ENCODE assay signal across 8 cellular contexts in the genomic region with DNA sequence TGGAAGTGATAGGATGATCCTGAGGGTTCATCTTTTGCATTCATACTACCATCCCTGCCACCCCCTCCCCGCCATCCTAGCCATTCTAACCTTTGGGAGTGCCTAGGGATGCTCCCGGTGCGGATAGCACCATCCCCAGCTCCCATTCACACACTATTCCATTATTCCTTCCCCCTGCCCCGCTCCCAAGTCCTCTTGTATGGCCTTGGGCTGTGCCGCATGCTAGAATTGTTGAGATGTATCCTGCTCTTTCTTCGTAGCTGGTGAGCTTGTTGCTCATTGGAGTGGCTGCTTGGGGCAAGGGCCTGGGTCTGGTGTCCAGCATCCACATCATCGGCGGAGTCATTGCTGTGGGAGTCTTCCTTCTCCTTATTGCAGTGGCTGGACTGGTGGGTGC. TPM values are rescaled to one million over a fixed set of nuclear protein-coding genes. Genes with fewer than 3 reads are reported as not detected.
DNase-seq lines count a peak whose midpoint lies in the region; ATAC-seq, FAIRE-seq and TF ChIP-seq lines count a peak whose summit lies in the region.

No MANE protein-coding gene starts in this region.

- H3K27me3 Mint-ChIP-seq in Calu3 (ENCODE audit: unreplicated experiment) (peaks cover 21% of the 10 kb centered on the region), endodermal cell (ENCODE audit: insufficient read depth) (peaks cover 37% of the 10 kb centered on the region)

- H3K27ac Mint-ChIP-seq in Calu3 (ENCODE audit: unreplicated experiment) (peak overlapping the region; percentile 99), endodermal cell (peak overlapping the region; percentile 99)

- CTCF ChIA-PET in Calu3 (lab: Charles Lee), result interaction anchor here (0.7 to 1.8 kb wide), 5 partner anchors 9 to 162 kb away, joined by 3 to 8 read pairs (median 4); no protein-coding TSS in a partner anchor

- H3K4me3 Mint-ChIP-seq in Calu3 (ENCODE audit: low read depth, unreplicated experiment), result peak overlapping the region; percentile 93
- H3K4me3 Mint-ChIP-seq in endodermal cell, result peak overlapping the region; percentile 94

- TF ChIP-seq CTCF in Calu3 (IDR thresholded peaks at IDR 0.05; ENCODE audit: unreplicated experiment), result no peak
- no peak for TF ChIP-seq CTCF in endodermal cell (conservative IDR thresholded peaks at IDR 0.05)

- no peak for ATAC-seq in HG03097 (IDR thresholded peaks at IDR 0.05; ENCODE audit: low FRiP score, unreplicated experiment)

- H3K9me3 ChIP-seq in endodermal cell (ENCODE audit: control insufficient read depth, low read length), result no peaks in the 10 kb centered on the region
- H3K9me3 ChIP-seq in neuron (ENCODE audit: low read length), result no peaks in the 10 kb centered on the region

- H3K27me3 ChIP-seq in endodermal cell (ENCODE audit: control insufficient read depth, insufficient read depth, low read length, poor library complexity, severe bottlenecking) (peaks cover 38% of the 10 kb centered on the region), neuron (ENCODE audit: insufficient read depth, low read length) (no peaks in the 10 kb centered on the region)

- DNase-seq in Calu3 (no peak), endodermal cell (peak; percentile 71), AG08395 (ENCODE audit: low spot score) (no peak), HPDE6-E6E7 (ENCODE audit: extremely low spot score) (no peak), frontal cortex (ENCODE audit: low spot score in 2 of 2) (no peak)

- H3K36me3 ChIP-seq in endodermal cell (ENCODE audit: control insufficient read depth, insufficient read depth, low read length), result peaks cover 42% of the 10 kb centered on the region
- H3K36me3 ChIP-seq in neuron (ENCODE audit: insufficient read depth, low read length), result peaks cover 38% of the 10 kb centered on the region

- no peaks in the 10 kb centered on the region for H3K9me3 Mint-ChIP-seq in Calu3 (ENCODE audit: low read depth, unreplicated experiment)
- H3K9me3 Mint-ChIP-seq in endodermal cell, result peaks cover 3% of the 10 kb centered on the region

- H3K36me3 Mint-ChIP-seq in Calu3 (ENCODE audit: insufficient read depth, unreplicated experiment) (peaks cover 61% of the 10 kb centered on the region), endodermal cell (ENCODE audit: low read depth) (peaks cover 37% of the 10 kb centered on the region)

- 56 to 90% methylated on average over 3 to 8 of the region's 8 CpGs for WGBS in endodermal cell (ENCODE audit: insufficient coverage in 1 of 2, insufficient read length in 1 of 2), 2 experiments

- no TSS peak for BruUV-seq in Calu3 (replicated peaks; lab: Mats Ljungman, UMichigan)

- H3K4me1 ChIP-seq in endodermal cell (ENCODE audit: control insufficient read depth, insufficient read depth, low read length) (no peaks in the 10 kb centered on the region), neuron (ENCODE audit: insufficient read depth, low read length) (peaks cover 21% of the 10 kb centered on the region)

- FAIRE-seq in frontal cortex (lab: Jason Lieb, UNC), result no peak

- no peak overlapping the region for H3K27ac ChIP-seq in endodermal cell (ENCODE audit: low read depth, low read length)

- peaks cover 35% of the 10 kb centered on the region for H3K4me1 Mint-ChIP-seq in Calu3 (ENCODE audit: low read depth, unreplicated experiment)
- peaks cover 5% of the 10 kb centered on the region for H3K4me1 Mint-ChIP-seq in endodermal cell

- peak overlapping the region; percentile 97 for H3K4me3 ChIP-seq in endodermal cell (ENCODE audit: low read length)
- H3K4me3 ChIP-seq in neuron (ENCODE audit: low read length), result peak overlapping the region; percentile 82

- intact Hi-C loops in Calu3 (cut with micrococcal nuclease; ENCODE audit: unreplicated experiment), result no loop called here

- H2AFZ ChIP-seq in neuron (ENCODE audit: low read depth, low read length), result no peak overlapping the region

- peak overlapping the region; percentile 97 for H3K9ac ChIP-seq in endodermal cell (ENCODE audit: extremely low read depth, low read length, poor library complexity, severe bottlenecking)

TF ChIP-seq in PFSK-1, 5 proteins besides CTCF, POLR2A, EP300 and RAD21:
- peak; percentile 30; the same call in 1 of the 2 replicates for TF ChIP-seq POLR2AphosphoS5 (IDR thresholded peaks at IDR 0.05; ENCODE audit: low read depth, low read length)
- TF ChIP-seq, protein P1, sequence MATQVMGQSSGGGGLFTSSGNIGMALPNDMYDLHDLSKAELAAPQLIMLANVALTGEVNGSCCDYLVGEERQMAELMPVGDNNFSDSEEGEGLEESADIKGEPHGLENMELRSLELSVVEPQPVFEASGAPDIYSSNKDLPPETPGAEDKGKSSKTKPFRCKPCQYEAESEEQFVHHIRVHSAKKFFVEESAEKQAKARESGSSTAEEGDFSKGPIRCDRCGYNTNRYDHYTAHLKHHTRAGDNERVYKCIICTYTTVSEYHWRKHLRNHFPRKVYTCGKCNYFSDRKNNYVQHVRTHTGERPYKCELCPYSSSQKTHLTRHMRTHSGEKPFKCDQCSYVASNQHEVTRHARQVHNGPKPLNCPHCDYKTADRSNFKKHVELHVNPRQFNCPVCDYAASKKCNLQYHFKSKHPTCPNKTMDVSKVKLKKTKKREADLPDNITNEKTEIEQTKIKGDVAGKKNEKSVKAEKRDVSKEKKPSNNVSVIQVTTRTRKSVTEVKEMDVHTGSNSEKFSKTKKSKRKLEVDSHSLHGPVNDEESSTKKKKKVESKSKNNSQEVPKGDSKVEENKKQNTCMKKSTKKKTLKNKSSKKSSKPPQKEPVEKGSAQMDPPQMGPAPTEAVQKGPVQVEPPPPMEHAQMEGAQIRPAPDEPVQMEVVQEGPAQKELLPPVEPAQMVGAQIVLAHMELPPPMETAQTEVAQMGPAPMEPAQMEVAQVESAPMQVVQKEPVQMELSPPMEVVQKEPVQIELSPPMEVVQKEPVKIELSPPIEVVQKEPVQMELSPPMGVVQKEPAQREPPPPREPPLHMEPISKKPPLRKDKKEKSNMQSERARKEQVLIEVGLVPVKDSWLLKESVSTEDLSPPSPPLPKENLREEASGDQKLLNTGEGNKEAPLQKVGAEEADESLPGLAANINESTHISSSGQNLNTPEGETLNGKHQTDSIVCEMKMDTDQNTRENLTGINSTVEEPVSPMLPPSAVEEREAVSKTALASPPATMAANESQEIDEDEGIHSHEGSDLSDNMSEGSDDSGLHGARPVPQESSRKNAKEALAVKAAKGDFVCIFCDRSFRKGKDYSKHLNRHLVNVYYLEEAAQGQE (IDR thresholded peaks at IDR 0.05; ENCODE audit: insufficient read depth in 1 of 2, low read depth in 2 of 2, low read length in 2 of 2), result no peak

RNA-seq across cellular contexts. Expression of a gene that starts 0.6 kb away (rescaled TPM):
- total RNA-seq in Calu3 (2022), result 40.2 and 46.7 TPM in 2 replicates
- 7.2 TPM for polyA plus RNA-seq in PFSK-1 (2012; ENCODE audit: insufficient read length, low read depth)
- 10 to 100 TPM; 21.7 to 27.8 TPM for total RNA-seq in endodermal cell
- polyA plus RNA-seq in endodermal cell (2013, experiment 1 of 2), result 36.0 TPM
- 29.0 TPM for polyA plus RNA-seq in endodermal cell (2013, experiment 2 of 2)
- 38.3 TPM for total RNA-seq in frontal cortex

RNA-seq across cellular contexts. Expression of a gene that starts 6.6 kb away (rescaled TPM):
- total RNA-seq in Calu3 (2022), result 188 and 199 TPM in 2 replicates
- polyA plus RNA-seq in PFSK-1 (2012; ENCODE audit: insufficient read length, low read depth), result 387 TPM
- 100 to 1,000 TPM; 144 to 186 TPM for total RNA-seq in endodermal cell
- 157 TPM for polyA plus RNA-seq in endodermal cell (2013, experiment 1 of 2)
- 137 TPM for polyA plus RNA-seq in endodermal cell (2013, experiment 2 of 2)
- total RNA-seq in frontal cortex, result 51.4 TPM

RNA-seq across cellular contexts. Expression of a gene that starts 6.9 kb away (rescaled TPM):
- total RNA-seq in Calu3 (2022) (0.57 and 0.59 TPM in 2 replicates), endodermal cell (under 1 TPM in 1 of 2 donors, not detected in 1; 0.44 TPM), frontal cortex (25.7 TPM)
- polyA plus RNA-seq in PFSK-1 (2012; ENCODE audit: insufficient read length, low read depth), result 0.72 TPM
- 4.9 TPM for polyA plus RNA-seq in endodermal cell (2013, experiment 1 of 2)
- 3.9 TPM for polyA plus RNA-seq in endodermal cell (2013, experiment 2 of 2)

RNA-seq across cellular contexts. Expression of a gene that starts 9.4 kb away (rescaled TPM):
- 39.0 and 42.4 TPM in 2 replicates for total RNA-seq in Calu3 (2022)
- 20.5 TPM for polyA plus RNA-seq in PFSK-1 (2012; ENCODE audit: insufficient read length, low read depth)
- 10 to 100 TPM; 13.6 to 15.8 TPM for total RNA-seq in endodermal cell
- 10.2 TPM for polyA plus RNA-seq in endodermal cell (2013, experiment 1 of 2)
- polyA plus RNA-seq in endodermal cell (2013, experiment 2 of 2), result 7.9 TPM
- 17.5 TPM for total RNA-seq in frontal cortex

RNA-seq across cellular contexts. Expression of a gene that starts 21.4 kb away (rescaled TPM):
- 1.8 TPM in 2 replicates for total RNA-seq in Calu3 (2022)
- polyA plus RNA-seq in PFSK-1 (2012; ENCODE audit: insufficient read length, low read depth), result 3.1 TPM
- 1 to 10 TPM; 2.4 to 3.1 TPM for total RNA-seq in endodermal cell
- 0.57 TPM for polyA plus RNA-seq in endodermal cell (2013, experiment 1 of 2)
- polyA plus RNA-seq in endodermal cell (2013, experiment 2 of 2), result 0.58 TPM
- not detected for total RNA-seq in frontal cortex

Comparison
In these comparisons a context has a peak if more than half of its experiments do, and no peak if none do; other contexts are left out.
1. RNA of a gene that starts 6.9 kb away (total RNA-seq): 25.7 TPM in frontal cortex (single experiment); 0.57 to 0.59 TPM in Calu3 and 0.44 TPM in endodermal cell; every median in the first group is over 10 times any median in the second.